ENCODE assay signal across 16 cellular contexts in the genomic region with DNA sequence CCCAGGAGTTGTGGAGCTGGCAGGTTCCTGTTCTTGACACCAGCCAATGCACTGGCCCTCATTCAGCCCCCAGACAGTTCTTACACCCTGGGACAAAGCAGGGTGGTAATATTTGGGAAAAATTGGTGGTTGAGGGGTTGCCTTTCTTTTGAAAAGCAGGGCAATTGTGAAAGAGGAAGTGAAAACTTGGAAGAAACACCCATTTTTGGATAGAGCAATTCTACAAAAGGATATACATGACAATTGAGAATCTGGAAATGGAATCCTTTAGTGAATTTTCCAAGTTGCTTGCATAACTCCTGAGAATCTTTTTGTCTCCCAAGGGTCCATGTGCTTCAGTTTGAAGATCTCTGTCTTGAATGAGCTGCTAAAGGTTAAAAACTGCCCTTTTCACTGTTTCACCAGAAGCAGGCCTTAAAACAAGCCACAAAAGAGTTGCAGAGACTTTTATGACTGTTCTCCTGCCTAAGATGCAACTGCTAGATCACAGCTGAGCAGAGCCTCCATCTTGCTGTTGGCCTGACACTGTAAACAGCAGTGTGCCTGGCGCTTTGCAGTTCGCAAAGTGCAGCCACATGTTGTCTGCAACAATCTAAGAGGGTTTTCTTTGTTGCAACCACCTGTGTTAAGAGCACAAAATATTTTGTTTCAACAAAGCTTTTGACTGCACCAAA. TPM values are rescaled to one million over a fixed set of nuclear protein-coding genes. Genes with fewer than 3 reads are reported as not detected.
DNase-seq lines count a peak whose midpoint lies in the region; ATAC-seq and TF ChIP-seq lines count a peak whose summit lies in the region.
"Had no signal": no experiment of that assay in that cellular context is flagged by ENCODE, and none has a peak within 500 bp of the region (broad histone marks: within the 10 kb centered on the region; RNA-seq: fewer than 3 reads in every experiment).

No MANE protein-coding gene starts in this region.

- H3K36me3 ChIP-seq in right atrium auricular region (no peaks in the 10 kb centered on the region), neural progenitor cell (no peaks in the 10 kb centered on the region)
- H3K36me3 ChIP-seq: SJSA1 had no signal

- H3K4me1 ChIP-seq in right atrium auricular region (peaks cover 0 to 13% of the 10 kb centered on the region in 2 donors), neural progenitor cell (no peaks in the 10 kb centered on the region)
- H3K4me1 ChIP-seq: SJSA1 had no signal

- TF ChIP-seq CTCF in right atrium auricular region (IDR thresholded peaks at IDR 0.05) (no peak), neural progenitor cell (IDR thresholded peaks at IDR 0.05) (no peak)

- intact Hi-C loops in left cardiac atrium (cut with DNase I), result no loop called here
- intact Hi-C loops in activated CD4-positive, alpha-beta T cell treated with anti-CD3 and anti-CD28 coated beads, Interleukin-2, amount 10 ng/mL, durations not matched to agents 24 days and 14 days (cut with micrococcal nuclease), result no loop called here

- DNase-seq in right atrium auricular region (ENCODE audit: low spot score), result no peak
- no peak for DNase-seq in left cardiac atrium
- peak; percentile 44 for DNase-seq in MV-4-11 (lab: John Stamatoyannopoulos, UW)
- no peak for DNase-seq in neural progenitor cell (ENCODE audit: low spot score)
- no peak for DNase-seq in HuH-7.5 (ENCODE audit: low spot score)
- no peak for DNase-seq in NCI-H2227 treated with DMSO at 0.1 percent for 48 hours (lab: John Stamatoyannopoulos, UW)
- no peak for DNase-seq in activated CD4-positive, alpha-beta T cell treated with anti-CD3 and anti-CD28 coated beads, Interleukin-2, amount 10 ng/mL, durations not matched to agents 24 days and 14 days
- DNase-seq: ACHN; CD4-positive, CD25-positive, alpha-beta regulatory T cell; GF-D8; H7; NCI-H187 treated with DMSO at 0.1 percent for 48 hours; NCI-H2171 treated with DMSO at 0.1 percent for 48 hours; NCI-H510A treated with DMSO at 0.1 percent for 48 hours; SW 1271 had no signal

- no peaks in the 10 kb centered on the region for H3K79me2 ChIP-seq in neural progenitor cell (ENCODE audit: low read depth)

- H2AFZ ChIP-seq in neural progenitor cell (replicated peaks), result peak overlapping the region; percentile 48

- peaks cover 9% of the 10 kb centered on the region for H3K27me3 Mint-ChIP-seq in neural progenitor cell (ENCODE audit: insufficient read depth, low read depth)
- H3K27me3 Mint-ChIP-seq in activated CD4-positive, alpha-beta T cell treated with anti-CD3 and anti-CD28 coated beads, Interleukin-2, amount 10 ng/mL, durations not matched to agents 24 days and 14 days, result peaks cover 14% of the 10 kb centered on the region

- H3F3A ChIP-seq in neural progenitor cell (ENCODE audit: low read depth), result no peaks in the 10 kb centered on the region

- H3K4me3 Mint-ChIP-seq in neural progenitor cell, result no peak overlapping the region
- H3K4me3 Mint-ChIP-seq in activated CD4-positive, alpha-beta T cell treated with anti-CD3 and anti-CD28 coated beads, Interleukin-2, amount 10 ng/mL, durations not matched to agents 24 days and 14 days, result no peak overlapping the region
- H3K4me3 Mint-ChIP-seq: CD4-positive, CD25-positive, alpha-beta regulatory T cell had no signal

- H3K4me3 ChIP-seq in right atrium auricular region (no peak overlapping the region), neural progenitor cell (no peak overlapping the region)
- H3K4me3 ChIP-seq: SJSA1 had no signal

- H3K9me3 ChIP-seq in right atrium auricular region (peaks cover 0 to 5% of the 10 kb centered on the region in 2 donors), neural progenitor cell (ENCODE audit: low read depth) (peaks cover 5% of the 10 kb centered on the region)
- H3K9me3 ChIP-seq: SJSA1 had no signal

- H3K27ac ChIP-seq in right atrium auricular region (peak overlapping the region; percentile 56 to 68), neural progenitor cell (no peak overlapping the region)
- H3K27ac ChIP-seq: SJSA1 had no signal

- no peaks in the 10 kb centered on the region for H3K4me1 Mint-ChIP-seq in neural progenitor cell
- no peaks in the 10 kb centered on the region for H3K4me1 Mint-ChIP-seq in activated CD4-positive, alpha-beta T cell treated with anti-CD3 and anti-CD28 coated beads, Interleukin-2, amount 10 ng/mL, durations not matched to agents 24 days and 14 days
- H3K4me1 Mint-ChIP-seq: CD4-positive, CD25-positive, alpha-beta regulatory T cell had no signal

- no peak overlapping the region for H3K4me2 ChIP-seq in neural progenitor cell

- no peaks in the 10 kb centered on the region for H3K36me3 Mint-ChIP-seq in neural progenitor cell
- no peaks in the 10 kb centered on the region for H3K36me3 Mint-ChIP-seq in activated CD4-positive, alpha-beta T cell treated with anti-CD3 and anti-CD28 coated beads, Interleukin-2, amount 10 ng/mL, durations not matched to agents 24 days and 14 days (ENCODE audit: low read depth)
- H3K36me3 Mint-ChIP-seq: CD4-positive, CD25-positive, alpha-beta regulatory T cell had no signal

- H3K27me3 ChIP-seq in right atrium auricular region (no peaks in the 10 kb centered on the region), neural progenitor cell (no peaks in the 10 kb centered on the region)
- H3K27me3 ChIP-seq: SJSA1 had no signal

- no peaks in the 10 kb centered on the region for H4K20me1 ChIP-seq in neural progenitor cell (ENCODE audit: low read depth)

- no peak overlapping the region for H3K9ac ChIP-seq in neural progenitor cell

- no peak for ATAC-seq in left cardiac atrium

- no peak overlapping the region for H3K27ac Mint-ChIP-seq in neural progenitor cell
- H3K27ac Mint-ChIP-seq in activated CD4-positive, alpha-beta T cell treated with anti-CD3 and anti-CD28 coated beads, Interleukin-2, amount 10 ng/mL, durations not matched to agents 24 days and 14 days, result no peak overlapping the region
- H3K27ac Mint-ChIP-seq: CD4-positive, CD25-positive, alpha-beta regulatory T cell had no signal

- H3K9me3 Mint-ChIP-seq in neural progenitor cell, result peaks cover 5% of the 10 kb centered on the region
- H3K9me3 Mint-ChIP-seq in activated CD4-positive, alpha-beta T cell treated with anti-CD3 and anti-CD28 coated beads, Interleukin-2, amount 10 ng/mL, durations not matched to agents 24 days and 14 days, result peaks cover 6% of the 10 kb centered on the region

RNA-seq across cellular contexts. Expression of a gene that starts 11.8 kb away (rescaled TPM):
- total RNA-seq in right atrium auricular region, result 10 to 100 TPM in 1 of 2 donors, 1 to 10 TPM in 1; 3.8 to 10.0 TPM
- 10 to 100 TPM; 17.2 to 18.7 TPM for total RNA-seq in left cardiac atrium
- total RNA-seq in neural progenitor cell (ENCODE audit: low replicate concordance), result 0.60 and 0.62 TPM in 2 replicates
- not detected in 2 replicates for total RNA-seq in activated CD4-positive, alpha-beta T cell treated with anti-CD3 and anti-CD28 coated beads, Interleukin-2, amount 10 ng/mL, durations not matched to agents 24 days and 14 days
- total RNA-seq: CD4-positive, CD25-positive, alpha-beta regulatory T cell; SJSA1 had no signal

RNA-seq across cellular contexts. Expression of a gene that starts 12.2 kb away (rescaled TPM):
- total RNA-seq in right atrium auricular region (1 to 10 TPM; 2.7 to 8.0 TPM), left cardiac atrium (10 to 100 TPM in 1 of 2 donors, 1 to 10 TPM in 1; 6.1 to 13.0 TPM), neural progenitor cell (ENCODE audit: low replicate concordance) (not detected in 2 replicates)
- not detected in 2 replicates for total RNA-seq in activated CD4-positive, alpha-beta T cell treated with anti-CD3 and anti-CD28 coated beads, Interleukin-2, amount 10 ng/mL, durations not matched to agents 24 days and 14 days
- total RNA-seq: CD4-positive, CD25-positive, alpha-beta regulatory T cell; SJSA1 had no signal
